ENCODE assay signal across 1 cellular context in the genomic region with DNA sequence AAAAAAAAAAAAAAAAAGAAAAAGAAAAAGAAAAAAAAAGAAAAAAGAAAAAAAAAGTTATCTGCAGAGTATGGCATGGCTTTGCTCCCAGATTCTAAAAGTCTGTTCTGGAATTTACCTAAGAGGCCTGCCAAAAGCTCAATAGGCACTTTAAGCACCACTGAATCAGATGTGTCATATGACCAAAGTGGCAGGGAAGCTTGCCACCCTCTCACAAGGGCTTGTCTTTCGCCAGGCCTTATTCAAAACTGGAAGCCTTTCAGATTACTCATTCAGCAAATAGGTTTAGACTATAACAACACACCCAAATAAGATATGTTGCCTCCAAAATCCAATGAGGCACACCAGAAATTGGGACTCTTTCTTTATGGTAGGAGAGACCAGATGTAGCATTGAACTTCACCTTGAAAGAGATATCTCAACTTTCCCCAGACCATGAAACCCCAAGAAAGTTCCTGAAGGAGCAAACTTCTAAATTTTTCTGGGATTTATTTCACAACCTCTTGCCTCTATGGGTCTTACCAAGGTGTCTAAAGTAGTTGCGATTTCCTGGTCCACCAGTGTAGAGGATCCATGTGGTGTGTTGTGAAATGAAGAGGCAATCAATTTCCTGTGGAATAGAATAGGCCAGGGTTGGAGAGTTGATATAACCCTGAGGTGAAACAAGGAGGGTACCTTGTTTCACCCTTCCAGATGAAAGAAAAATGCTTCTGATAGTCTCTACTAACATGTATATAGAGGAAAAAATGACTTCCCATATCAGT.
TF ChIP-seq lines count a peak whose summit lies in the region.

No MANE protein-coding gene starts in this region.

TF ChIP-seq in GM23338, 12 proteins besides CTCF, POLR2A, EP300 and RAD21 (continued from another document):
- TF ChIP-seq, protein P1, sequence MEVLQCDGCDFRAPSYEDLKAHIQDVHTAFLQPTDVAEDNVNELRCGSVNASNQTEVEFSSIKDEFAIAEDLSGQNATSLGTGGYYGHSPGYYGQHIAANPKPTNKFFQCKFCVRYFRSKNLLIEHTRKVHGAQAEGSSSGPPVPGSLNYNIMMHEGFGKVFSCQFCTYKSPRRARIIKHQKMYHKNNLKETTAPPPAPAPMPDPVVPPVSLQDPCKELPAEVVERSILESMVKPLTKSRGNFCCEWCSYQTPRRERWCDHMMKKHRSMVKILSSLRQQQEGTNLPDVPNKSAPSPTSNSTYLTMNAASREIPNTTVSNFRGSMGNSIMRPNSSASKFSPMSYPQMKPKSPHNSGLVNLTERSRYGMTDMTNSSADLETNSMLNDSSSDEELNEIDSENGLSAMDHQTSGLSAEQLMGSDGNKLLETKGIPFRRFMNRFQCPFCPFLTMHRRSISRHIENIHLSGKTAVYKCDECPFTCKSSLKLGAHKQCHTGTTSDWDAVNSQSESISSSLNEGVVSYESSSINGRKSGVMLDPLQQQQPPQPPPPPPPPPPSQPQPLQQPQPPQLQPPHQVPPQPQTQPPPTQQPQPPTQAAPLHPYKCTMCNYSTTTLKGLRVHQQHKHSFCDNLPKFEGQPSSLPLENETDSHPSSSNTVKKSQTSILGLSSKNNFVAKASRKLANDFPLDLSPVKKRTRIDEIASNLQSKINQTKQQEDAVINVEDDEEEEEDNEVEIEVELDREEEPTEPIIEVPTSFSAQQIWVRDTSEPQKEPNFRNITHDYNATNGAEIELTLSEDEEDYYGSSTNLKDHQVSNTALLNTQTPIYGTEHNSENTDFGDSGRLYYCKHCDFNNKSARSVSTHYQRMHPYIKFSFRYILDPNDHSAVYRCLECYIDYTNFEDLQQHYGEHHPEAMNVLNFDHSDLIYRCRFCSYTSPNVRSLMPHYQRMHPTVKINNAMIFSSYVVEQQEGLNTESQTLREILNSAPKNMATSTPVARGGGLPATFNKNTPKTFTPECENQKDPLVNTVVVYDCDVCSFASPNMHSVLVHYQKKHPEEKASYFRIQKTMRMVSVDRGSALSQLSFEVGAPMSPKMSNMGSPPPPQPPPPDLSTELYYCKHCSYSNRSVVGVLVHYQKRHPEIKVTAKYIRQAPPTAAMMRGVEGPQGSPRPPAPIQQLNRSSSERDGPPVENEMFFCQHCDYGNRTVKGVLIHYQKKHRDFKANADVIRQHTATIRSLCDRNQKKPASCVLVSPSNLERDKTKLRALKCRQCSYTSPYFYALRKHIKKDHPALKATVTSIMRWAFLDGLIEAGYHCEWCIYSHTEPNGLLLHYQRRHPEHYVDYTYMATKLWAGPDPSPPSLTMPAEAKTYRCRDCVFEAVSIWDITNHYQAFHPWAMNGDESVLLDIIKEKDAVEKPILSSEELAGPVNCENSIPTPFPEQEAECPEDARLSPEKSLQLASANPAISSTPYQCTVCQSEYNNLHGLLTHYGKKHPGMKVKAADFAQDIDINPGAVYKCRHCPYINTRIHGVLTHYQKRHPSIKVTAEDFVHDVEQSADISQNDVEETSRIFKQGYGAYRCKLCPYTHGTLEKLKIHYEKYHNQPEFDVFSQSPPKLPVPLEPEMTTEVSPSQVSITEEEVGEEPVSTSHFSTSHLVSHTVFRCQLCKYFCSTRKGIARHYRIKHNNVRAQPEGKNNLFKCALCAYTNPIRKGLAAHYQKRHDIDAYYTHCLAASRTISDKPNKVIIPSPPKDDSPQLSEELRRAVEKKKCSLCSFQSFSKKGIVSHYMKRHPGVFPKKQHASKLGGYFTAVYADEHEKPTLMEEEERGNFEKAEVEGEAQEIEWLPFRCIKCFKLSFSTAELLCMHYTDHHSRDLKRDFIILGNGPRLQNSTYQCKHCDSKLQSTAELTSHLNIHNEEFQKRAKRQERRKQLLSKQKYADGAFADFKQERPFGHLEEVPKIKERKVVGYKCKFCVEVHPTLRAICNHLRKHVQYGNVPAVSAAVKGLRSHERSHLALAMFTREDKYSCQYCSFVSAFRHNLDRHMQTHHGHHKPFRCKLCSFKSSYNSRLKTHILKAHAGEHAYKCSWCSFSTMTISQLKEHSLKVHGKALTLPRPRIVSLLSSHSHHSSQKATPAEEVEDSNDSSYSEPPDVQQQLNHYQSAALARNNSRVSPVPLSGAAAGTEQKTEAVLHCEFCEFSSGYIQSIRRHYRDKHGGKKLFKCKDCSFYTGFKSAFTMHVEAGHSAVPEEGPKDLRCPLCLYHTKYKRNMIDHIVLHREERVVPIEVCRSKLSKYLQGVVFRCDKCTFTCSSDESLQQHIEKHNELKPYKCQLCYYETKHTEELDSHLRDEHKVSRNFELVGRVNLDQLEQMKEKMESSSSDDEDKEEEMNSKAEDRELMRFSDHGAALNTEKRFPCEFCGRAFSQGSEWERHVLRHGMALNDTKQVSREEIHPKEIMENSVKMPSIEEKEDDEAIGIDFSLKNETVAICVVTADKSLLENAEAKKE (CRISPR knock-in tag; IDR thresholded peaks at IDR 0.05) = no peak
- TF ChIP-seq STAT1 (IDR thresholded peaks at IDR 0.05; ENCODE audit: unreplicated experiment) (no peak), EZH2 (IDR thresholded peaks at IDR 0.05; ENCODE audit: low read depth, unreplicated experiment) (no peak), EZH2phosphoT487 (IDR thresholded peaks at IDR 0.05; ENCODE audit: unreplicated experiment) (no peak)
